Comparison of ENCODE assay signal across 17 cellular contexts in the genomic region with DNA sequence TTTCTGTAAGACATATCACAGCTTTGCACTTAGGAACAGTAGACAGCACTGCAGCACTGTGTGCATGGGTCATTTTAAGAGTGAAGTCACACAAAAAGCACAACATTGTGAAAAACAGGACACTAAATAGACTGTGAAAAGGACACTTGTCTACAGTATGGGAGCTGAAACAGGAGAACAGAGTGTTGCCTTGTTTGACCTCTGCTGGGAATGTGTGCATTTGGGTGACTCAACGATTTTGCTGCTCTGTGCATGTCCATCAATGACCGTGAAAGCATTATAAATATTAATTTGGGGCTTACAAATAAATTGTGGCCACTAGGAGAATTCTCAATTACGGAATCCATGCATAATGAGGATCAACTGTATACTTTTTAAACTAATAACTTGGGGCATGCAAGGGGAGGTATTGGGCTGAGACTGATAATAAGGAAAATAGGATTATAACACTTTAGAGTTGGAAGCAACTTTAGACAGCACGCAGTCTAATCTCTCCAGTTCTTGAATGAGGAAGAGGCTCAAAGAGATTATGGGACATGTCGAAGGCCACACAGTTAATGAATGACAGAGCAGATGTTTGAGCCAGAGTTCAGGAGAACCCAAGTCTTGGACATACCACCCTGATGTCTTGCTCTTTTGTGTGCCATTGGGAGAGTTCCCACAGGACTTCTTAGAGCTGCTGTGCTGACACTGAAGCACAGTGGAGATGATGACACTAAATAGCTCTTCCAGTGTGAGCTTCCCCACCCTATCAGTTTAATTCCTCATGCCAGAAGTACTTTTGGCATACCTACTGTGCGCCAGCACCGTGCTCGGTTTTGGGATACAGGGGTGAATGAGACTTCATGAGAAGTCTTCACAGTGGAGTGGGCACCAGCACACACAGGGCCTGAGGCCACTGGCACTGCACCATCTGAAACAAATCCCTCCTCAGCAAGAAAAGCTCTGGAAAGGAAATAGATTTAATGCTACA.
"Had no signal": no experiment of that assay in that cellular context is flagged by ENCODE, and none has a peak within 500 bp of the region (broad histone marks: within the 10 kb centered on the region; RNA-seq: fewer than 3 reads in every experiment).

No MANE protein-coding gene starts in this region.

- H3K27me3 ChIP-seq: brain microvascular endothelial cell, sigmoid colon, stomach, uterus had no signal

- ATAC-seq: activated CD4-positive, CD25-positive, alpha-beta regulatory T cell treated with anti-CD3 and anti-CD28 coated beads, Interleukin-2, amount 50 U/mL, for 24 hours; left cardiac atrium; natural killer cell; T-helper 17 cell had no signal

- H3K4me3 ChIP-seq: sigmoid colon, stomach, thoracic aorta, uterus had no signal

- H3K36me3 ChIP-seq: brain microvascular endothelial cell, sigmoid colon, stomach, thoracic aorta, uterus had no signal

- H3K9me3 ChIP-seq: sigmoid colon, stomach, thoracic aorta, uterus had no signal

- H3K4me1 ChIP-seq: stomach, uterus had no signal

- DNase-seq: activated effector memory CD4-positive, alpha-beta T cell treated with anti-CD3 and anti-CD28 coated beads, Interleukin-2, amount 50 U/mL, for 16 hours; activated T-cell treated with anti-CD3 and anti-CD28 coated beads, Interleukin-2, amount 50 U/mL, for 1 hour; amygdala; brain microvascular endothelial cell; dermis blood vessel endothelial cell; erythroblast; left cardiac atrium; natural killer cell; nucleus accumbens; sigmoid colon; stimulated activated CD4-positive, alpha-beta T cell treated with anti-CD3 and anti-CD28 coated beads, Interleukin-15, amount 100 ng/mL, for 24 hours; stimulated activated CD4-positive, alpha-beta T cell treated with anti-CD3 and anti-CD28 coated beads, Interleukin-4, amount 100 ng/mL, for 24 hours; stomach; T-helper 17 cell; uterus had no signal
